In genomic region chr21:41751621-41752020, GRCh38 we compare ENCODE assay signal across 13 cellular contexts. TPM values are rescaled to one million over a fixed set of nuclear protein-coding genes. Genes with fewer than 3 reads are reported as not detected.
DNase-seq lines count a peak whose midpoint lies in the region; ATAC-seq, FAIRE-seq and TF ChIP-seq lines count a peak whose summit lies in the region.
"Had no signal": no experiment of that assay in that cellular context is flagged by ENCODE, and none has a peak within 500 bp of the region (broad histone marks: within the 10 kb centered on the region; RNA-seq: fewer than 3 reads in every experiment).

No MANE protein-coding gene starts in this region.

- TF ChIP-seq CTCF in A549 (IDR thresholded peaks at IDR 0.05) (no peak), body of pancreas (IDR thresholded peaks at IDR 0.05) (no peak)

- peak overlapping the region; percentile 29 for H3K18ac ChIP-seq in mesendoderm (ENCODE audit: low read length)

- CTCF ChIA-PET in A549 (lab: Yijun Ruan, JAX), result interaction anchor here (1.0 to 4.2 kb wide), 6 partner anchors 10 to 139 kb away, joined by 3 to 19 read pairs (median 5); no protein-coding TSS in a partner anchor

- H4K5ac ChIP-seq in mesendoderm (ENCODE audit: low read length), result no peak overlapping the region

- POLR2A ChIA-PET in A549 (lab: Yijun Ruan, JAX), result no interaction called here

- no peaks in the 10 kb centered on the region for H3K27me3 Mint-ChIP-seq in activated naive CD8-positive, alpha-beta T cell treated with anti-CD3 and anti-CD28 coated beads for 36 hours
- H3K27me3 Mint-ChIP-seq: activated CD4-positive, alpha-beta T cell treated with anti-CD3 and anti-CD28 coated beads for 36 hours had no signal

- H4K8ac ChIP-seq in mesendoderm (ENCODE audit: low read depth, low read length), result no peak overlapping the region

- FAIRE-seq in A549 (lab: Jason Lieb, UNC), result no peak
- FAIRE-seq: colon had no signal

- H3K9me3 ChIP-seq in A549 (no peaks in the 10 kb centered on the region), body of pancreas (no peaks in the 10 kb centered on the region)

- intact Hi-C loops in body of pancreas (cut with DNase I), result no loop called here

- TF ChIP-seq POLR2A in A549 (IDR thresholded peaks at IDR 0.05; ENCODE audit: low read length), result no peak
- TF ChIP-seq POLR2A in body of pancreas (IDR thresholded peaks at IDR 0.05), result no peak

- H3K27me3 ChIP-seq in body of pancreas (no peaks in the 10 kb centered on the region), mesendoderm (ENCODE audit: insufficient read depth, low read length, poor library complexity) (no peaks in the 10 kb centered on the region)

- H3K27ac ChIP-seq in A549 (peak overlapping the region; percentile 27 to 71; a peak in 2 of 6 replicates), body of pancreas (peak overlapping the region in 3 of 4 donors; percentile 17 to 29 (median 22)), mesendoderm (ENCODE audit: low read depth, low read length) (no peak overlapping the region)

- H3K36me3 Mint-ChIP-seq in activated naive CD8-positive, alpha-beta T cell treated with anti-CD3 and anti-CD28 coated beads for 36 hours, result no peaks in the 10 kb centered on the region
- H3K36me3 Mint-ChIP-seq: activated naive CD4-positive, alpha-beta T cell treated with anti-CD3 and anti-CD28 coated beads, Interleukin-2, amount 10 ng/mL, durations not matched to agents 7 days and 5 days had no signal

- peaks cover 2% of the 10 kb centered on the region for H3K79me1 ChIP-seq in mesendoderm (ENCODE audit: low read length)

- TF ChIP-seq RAD21 in A549 (conservative IDR thresholded peaks at IDR 0.05 in 1 of 2, IDR thresholded peaks at IDR 0.05 in 1 of 2), result no peak

- H3K4me2 ChIP-seq in A549 (peak overlapping the region; percentile 52), mesendoderm (ENCODE audit: low read length) (no peak overlapping the region)

- DNase-seq in A549 (ENCODE audit: low read depth in 1 of 2, low spot score in 1 of 2) (no peak), HT-29 (ENCODE audit: low spot score) (peak; percentile 76), body of pancreas (peak in 3 of 4 donors; percentile 35 to 57 (median 56)), mesendoderm (no peak), NCI-H2029 treated with DMSO at 0.1 percent for 48 hours (lab: John Stamatoyannopoulos, UW) (no peak), C1 segment of cervical spinal cord (lab: John Stamatoyannopoulos, UW) (no peak)
- no peak for DNase-seq in activated naive CD8-positive, alpha-beta T cell treated with anti-CD3 and anti-CD28 coated beads for 36 hours
- DNase-seq: activated CD4-positive, alpha-beta T cell treated with anti-CD3 and anti-CD28 coated beads for 36 hours; activated naive CD4-positive, alpha-beta T cell treated with anti-CD3 and anti-CD28 coated beads, Interleukin-2, amount 10 ng/mL, durations not matched to agents 7 days and 5 days; NCI-H187; SHP77 treated with DMSO at 0.1 percent for 48 hours had no signal

- no peak overlapping the region for H3K4ac ChIP-seq in mesendoderm (ENCODE audit: low read depth, low read length)

- H3K56ac ChIP-seq in mesendoderm (ENCODE audit: low read length), result no peak overlapping the region

- peaks cover 3% of the 10 kb centered on the region for H3K4me1 Mint-ChIP-seq in activated naive CD8-positive, alpha-beta T cell treated with anti-CD3 and anti-CD28 coated beads for 36 hours
- H3K4me1 Mint-ChIP-seq: activated CD4-positive, alpha-beta T cell treated with anti-CD3 and anti-CD28 coated beads for 36 hours; activated naive CD4-positive, alpha-beta T cell treated with anti-CD3 and anti-CD28 coated beads, Interleukin-2, amount 10 ng/mL, durations not matched to agents 7 days and 5 days had no signal

- no peak overlapping the region for H2BK5ac ChIP-seq in mesendoderm (ENCODE audit: low read length)

- no peak for TF ChIP-seq EP300 in A549 (IDR thresholded peaks at IDR 0.05)

- ATAC-seq in A549 (no peak; a peak in 1 of 6 replicates), body of pancreas (peak; percentile 41), GM18870 (IDR thresholded peaks at IDR 0.05; ENCODE audit: unreplicated experiment) (no peak)
- ATAC-seq: activated CD4-positive, alpha-beta T cell treated with anti-CD3 and anti-CD28 coated beads for 36 hours had no signal

- WGBS in A549 (ENCODE audit: missing lambda C conversion rate), result 67% methylated on average over 8 of the region's 11 CpGs
- WGBS in body of pancreas, 2 donors, result 20 to 24% methylated on average over 5 to 11 of the region's 11 CpGs
- no CpG with 5 or more reads among the region's 11 CpGs for WGBS in mesendoderm (ENCODE audit: extremely low coverage, insufficient coverage, low lambda C conversion rate)

- no peaks in the 10 kb centered on the region for H3K9me3 Mint-ChIP-seq in activated naive CD8-positive, alpha-beta T cell treated with anti-CD3 and anti-CD28 coated beads for 36 hours
- H3K9me3 Mint-ChIP-seq: activated naive CD4-positive, alpha-beta T cell treated with anti-CD3 and anti-CD28 coated beads, Interleukin-2, amount 10 ng/mL, durations not matched to agents 7 days and 5 days had no signal

- no peak overlapping the region for H2BK120ac ChIP-seq in mesendoderm (ENCODE audit: low read depth, low read length)

- no peak overlapping the region for H3K23ac ChIP-seq in mesendoderm (ENCODE audit: low read length)

- H3K36me3 ChIP-seq in body of pancreas (replicated peaks in 1 of 2; ENCODE audit: insufficient read depth in 1 of 2, low read depth in 2 of 2) (peaks cover 0 to 10% of the 10 kb centered on the region in 2 donors), mesendoderm (ENCODE audit: control insufficient read depth, insufficient read depth, low read length) (no peaks in the 10 kb centered on the region)

- no peak overlapping the region for H3K9ac ChIP-seq in mesendoderm (ENCODE audit: low read length)

- no peak overlapping the region for H2AK5ac ChIP-seq in mesendoderm (ENCODE audit: low read length)

- no peaks in the 10 kb centered on the region for H3K79me2 ChIP-seq in mesendoderm (ENCODE audit: control insufficient read depth, insufficient read depth, low read length)

- H3K4me1 ChIP-seq in A549, result peaks cover 34% of the 10 kb centered on the region
- H3K4me1 ChIP-seq in body of pancreas, result peaks cover 37% of the 10 kb centered on the region
- H3K4me1 ChIP-seq in mesendoderm (ENCODE audit: control insufficient read depth, low read depth, low read length), result peaks cover 13% of the 10 kb centered on the region

- H3K4me3 ChIP-seq in A549 (no peak overlapping the region), body of pancreas (no peak overlapping the region), mesendoderm (ENCODE audit: low read length) (no peak overlapping the region)

- H3K4me3 Mint-ChIP-seq in activated naive CD8-positive, alpha-beta T cell treated with anti-CD3 and anti-CD28 coated beads for 36 hours, result no peak overlapping the region
- H3K4me3 Mint-ChIP-seq: activated CD4-positive, alpha-beta T cell treated with anti-CD3 and anti-CD28 coated beads for 36 hours; activated naive CD4-positive, alpha-beta T cell treated with anti-CD3 and anti-CD28 coated beads, Interleukin-2, amount 10 ng/mL, durations not matched to agents 7 days and 5 days had no signal

- no peak overlapping the region for H2BK15ac ChIP-seq in mesendoderm (replicated peaks; ENCODE audit: low read depth)

- H3K27ac Mint-ChIP-seq in activated naive CD8-positive, alpha-beta T cell treated with anti-CD3 and anti-CD28 coated beads for 36 hours, result no peak overlapping the region
- H3K27ac Mint-ChIP-seq: activated CD4-positive, alpha-beta T cell treated with anti-CD3 and anti-CD28 coated beads for 36 hours; activated naive CD4-positive, alpha-beta T cell treated with anti-CD3 and anti-CD28 coated beads, Interleukin-2, amount 10 ng/mL, durations not matched to agents 7 days and 5 days had no signal

TF ChIP-seq in A549, 52 proteins besides CTCF, POLR2A, EP300 and RAD21:
- TF ChIP-seq HOXB5 (CRISPR knock-in tag; IDR thresholded peaks at IDR 0.05), result no peak
- 0 out of 4 replicates have a peak, but pooled peaks of 1 of the 2 experiments have one; percentile 12 for TF ChIP-seq CEBPB (IDR thresholded peaks at IDR 0.05)

RNA-seq across cellular contexts. Expression of gene RIPK4, which starts 15.2 kb away (rescaled TPM):
- polyA plus RNA-seq in A549 (2011; rRNA removed) (3.0 and 3.3 TPM in 2 replicates), A549 (2017; fragmentation: RNase III; extraction: RNeasy Plus Mini Kit Qiagen cat#74134 plus additional on column Dnase treatment) (5.1 to 6.4 TPM (median 5.7 TPM) in 3 replicates)
- polyA plus RNA-seq in A549 (2012; cell fraction: cytosol; rRNA removed), result 5.8 and 8.1 TPM in 2 replicates
- 29.3 and 29.7 TPM in 2 replicates for polyA plus RNA-seq in A549 (2012; cell fraction: nucleus; rRNA removed)
- 5.0 and 8.3 TPM in 2 replicates for polyA minus RNA-seq in A549 (2011; rRNA and poly(A)+ RNA removed)
- 54.3 and 60.9 TPM in 2 replicates for total RNA-seq in HT-29 (2014; rRNA removed; shearing (Covaris generic))
- total RNA-seq in body of pancreas, result 10 to 100 TPM; 14.5 to 18.1 TPM
- 1.7 TPM for polyA plus RNA-seq in mesendoderm (2013, experiment 1 of 2)
- 1.7 TPM for polyA plus RNA-seq in mesendoderm (2013, experiment 2 of 2)
- under 1 TPM; 0.62 to 0.76 TPM for total RNA-seq in activated naive CD8-positive, alpha-beta T cell treated with anti-CD3 and anti-CD28 coated beads for 36 hours

Comparison
In these comparisons a context has a peak if more than half of its experiments do, and no peak if none do; other contexts are left out.
1. DNase-seq: peak in HT-29 (single experiment) and body of pancreas (3 of 4); none in A549 (0 of 2), mesendoderm (single experiment), activated naive CD8-positive, alpha-beta T cell treated with anti-CD3 and anti-CD28 coated beads for 36 hours (single experiment), NCI-H2029 treated with DMSO at 0.1 percent for 48 hours (single experiment) and C1 segment of cervical spinal cord (0 of 14).
2. RNA of gene RIPK4, which starts 15.2 kb away (total RNA-seq): 54.3 to 60.9 TPM in HT-29 and 14.5 to 18.1 TPM in body of pancreas; 0.62 to 0.76 TPM in activated naive CD8-positive, alpha-beta T cell treated with anti-CD3 and anti-CD28 coated beads for 36 hours; every median in the first group is over 4 times any median in the second.